In genomic region chr17:683040-683439, GRCh38 we compare ENCODE assay signal across 24 cellular contexts. TPM values are rescaled to one million over a fixed set of nuclear protein-coding genes. Genes with fewer than 3 reads are reported as not detected.
A peak's percentile ranks its signal among the peaks of the same experiment; 100 is the strongest.
DNase-seq lines count a peak whose midpoint lies in the region; ATAC-seq and TF ChIP-seq lines count a peak whose summit lies in the region.
"Had no signal": no experiment of that assay in that cellular context is flagged by ENCODE, and none has a peak within 500 bp of the region (broad histone marks: within the 10 kb centered on the region; RNA-seq: fewer than 3 reads in every experiment).

No MANE protein-coding gene starts in this region.

- H3K36me3 ChIP-seq in BLaER1 (peaks cover 57% of the 10 kb centered on the region), GM23338 (ENCODE audit: insufficient read depth) (no peaks in the 10 kb centered on the region), brain microvascular endothelial cell (replicated peaks) (no peaks in the 10 kb centered on the region), A673 (ENCODE audit: insufficient read depth, low read length, poor library complexity, severe bottlenecking) (no peaks in the 10 kb centered on the region)
- H3K36me3 ChIP-seq: pancreas, uterus had no signal

- CTCF ChIA-PET in A673 (lab: Charles Lee): no interaction called here

- POLR2A ChIA-PET in A673 (lab: Charles Lee; ENCODE audit: low non-redundant PET): no interaction called here

- intact Hi-C loops in A673 (cut with micrococcal nuclease; ENCODE audit: unreplicated experiment): no loop called here

- H3K4me2 ChIP-seq in BLaER1: peak overlapping the region; percentile 22
- H3K4me2 ChIP-seq in GM23338: no peak overlapping the region

- no peaks in the 10 kb centered on the region for H3K79me2 ChIP-seq in GM23338 (replicated peaks; ENCODE audit: insufficient read depth)

- H3K4me3 Mint-ChIP-seq in GM23338 (no peak overlapping the region), nephron progenitor cell (no peak overlapping the region)
- H3K4me3 Mint-ChIP-seq: activated CD8-positive, alpha-beta memory T cell treated with anti-CD3 and anti-CD28 coated beads, Interleukin-2, amount 10 ng/mL, durations not matched to agents 7 days and 5 days; activated T-helper 1 cell treated with anti-CD3 and anti-CD28 coated beads, Interleukin-12 subunit alpha, Interleukin-12 subunit beta, Interleukin-2, Interleukin-4 antibody, amounts not matched to agents 30 ng/mL and 10 ng/mL and 1 ng/mL, durations not matched to agents 14 hours and 24 hours and 36 hours; immature natural killer cell; nephron had no signal

- H3K9me2 ChIP-seq in GM23338 (ENCODE audit: insufficient read depth): no peaks in the 10 kb centered on the region

- H3K27ac ChIP-seq in BLaER1: no peak overlapping the region
- H3K27ac ChIP-seq in GM23338 (ENCODE audit: low read depth): no peak overlapping the region
- H3K27ac ChIP-seq in brain microvascular endothelial cell: peak overlapping the region; percentile 73
- H3K27ac ChIP-seq in A673 (ENCODE audit: low read depth, low read length, poor library complexity, severe bottlenecking): no peak overlapping the region
- H3K27ac ChIP-seq: epithelial cell of prostate, pancreas, uterus, VCaP had no signal

- ATAC-seq in GM23338: no peak
- ATAC-seq: activated CD8-positive, alpha-beta memory T cell treated with anti-CD3 and anti-CD28 coated beads, Interleukin-2, amount 10 ng/mL, durations not matched to agents 7 days and 5 days; left cardiac atrium; pancreas had no signal

- H3K4me3 ChIP-seq in BLaER1 (no peak overlapping the region), GM23338 (no peak overlapping the region), brain microvascular endothelial cell (ENCODE audit: low read depth, low read length) (no peak overlapping the region), A673 (ENCODE audit: low read depth, low read length, poor library complexity, severe bottlenecking) (no peak overlapping the region)
- H3K4me3 ChIP-seq: lung, pancreas, uterus had no signal

- H3K27me3 ChIP-seq in BLaER1 (no peaks in the 10 kb centered on the region), GM23338 (ENCODE audit: insufficient read depth) (no peaks in the 10 kb centered on the region), brain microvascular endothelial cell (replicated peaks) (no peaks in the 10 kb centered on the region), A673 (replicated peaks; ENCODE audit: insufficient read depth, low read depth, low read length, poor library complexity) (no peaks in the 10 kb centered on the region)
- H3K27me3 ChIP-seq: pancreas, uterus had no signal

- no peaks in the 10 kb centered on the region for H3F3A ChIP-seq in GM23338 (replicated peaks; ENCODE audit: low read depth)

- no peak for TF ChIP-seq CTCF in GM23338 (conservative IDR thresholded peaks at IDR 0.05; ENCODE audit: low read depth in 2 of 2)
- no peak for TF ChIP-seq CTCF in brain microvascular endothelial cell (IDR thresholded peaks at IDR 0.05; ENCODE audit: low read depth, low read length, missing control alignments)
- TF ChIP-seq CTCF in nephron progenitor cell (IDR thresholded peaks at IDR 0.05): no peak
- no peak for TF ChIP-seq CTCF in A673 (conservative IDR thresholded peaks at IDR 0.05; ENCODE audit: low read depth, low read length)

- H3K27ac Mint-ChIP-seq in GM23338 (peak overlapping the region; percentile 80), nephron progenitor cell (peak overlapping the region; percentile 91)
- H3K27ac Mint-ChIP-seq: activated CD8-positive, alpha-beta memory T cell treated with anti-CD3 and anti-CD28 coated beads, Interleukin-2, amount 10 ng/mL, durations not matched to agents 7 days and 5 days; nephron had no signal

- no peak overlapping the region for H2AFZ ChIP-seq in GM23338

- H3K4me1 ChIP-seq in BLaER1 (peaks cover 23% of the 10 kb centered on the region), GM23338 (ENCODE audit: insufficient read depth) (no peaks in the 10 kb centered on the region), A673 (ENCODE audit: insufficient read depth, low read length, poor library complexity, severe bottlenecking) (peaks cover 14% of the 10 kb centered on the region)
- H3K4me1 ChIP-seq: pancreas, uterus had no signal

- H3K9ac ChIP-seq in BLaER1: no peak overlapping the region

- DNase-seq in GM23338 (ENCODE audit: low spot score): no peak
- DNase-seq in brain microvascular endothelial cell: no peak
- no peak for DNase-seq in nephron progenitor cell
- no peak for DNase-seq in activated CD4-positive, alpha-beta T cell treated with anti-CD3 and anti-CD28 coated beads for 1 hour
- DNase-seq in NCI-H2107 treated with DMSO at 0.1 percent for 48 hours (lab: John Stamatoyannopoulos, UW; ENCODE audit: unreplicated experiment): no peak
- DNase-seq in A673 (ENCODE audit: low spot score): no peak
- DNase-seq: activated CD4-positive, alpha-beta T cell treated with anti-CD3 and anti-CD28 coated beads for 48 hours; activated CD8-positive, alpha-beta memory T cell treated with anti-CD3 and anti-CD28 coated beads, Interleukin-2, amount 10 ng/mL, durations not matched to agents 7 days and 5 days; activated naive CD4-positive, alpha-beta T cell treated with Interleukin-2 at 50 U/mL for 16 hours; hypothalamus; immature natural killer cell; left cardiac atrium; NCI-H1092; NCI-H1694; NCI-H2171; pancreas; retina; uterus had no signal

- 0 out of 2 replicates have a peak, but pooled peaks cover 6% of the 10 kb centered on the region for H3K9me3 ChIP-seq in BLaER1
- no peaks in the 10 kb centered on the region for H3K9me3 ChIP-seq in A673 (ENCODE audit: low read depth, low read length, poor library complexity, severe bottlenecking)
- H3K9me3 ChIP-seq: pancreas, uterus had no signal

- in situ Hi-C loops in brain microvascular endothelial cell (cut with HindIII; ENCODE audit: low pct_ligation_motif_present, low sequenced_read_pairs): no loop called here

- H3K27me3 Mint-ChIP-seq in GM23338 (ENCODE audit: insufficient read depth, low read depth, poor library complexity) (no peaks in the 10 kb centered on the region), nephron progenitor cell (ENCODE audit: low read depth, poor library complexity) (no peaks in the 10 kb centered on the region)
- H3K27me3 Mint-ChIP-seq: activated CD8-positive, alpha-beta memory T cell treated with anti-CD3 and anti-CD28 coated beads, Interleukin-2, amount 10 ng/mL, durations not matched to agents 7 days and 5 days had no signal

- H3K9me3 Mint-ChIP-seq in GM23338 (no peaks in the 10 kb centered on the region), nephron progenitor cell (peaks cover 14% of the 10 kb centered on the region)
- H3K9me3 Mint-ChIP-seq: activated T-helper 1 cell treated with anti-CD3 and anti-CD28 coated beads, Interleukin-12 subunit alpha, Interleukin-12 subunit beta, Interleukin-2, Interleukin-4 antibody, amounts not matched to agents 30 ng/mL and 10 ng/mL and 1 ng/mL, durations not matched to agents 14 hours and 24 hours and 36 hours; immature natural killer cell; nephron had no signal

- H4K20me1 ChIP-seq in BLaER1 (peaks cover 12% of the 10 kb centered on the region; the same call in 1 of the 2 replicates), GM23338 (replicated peaks; ENCODE audit: insufficient read depth) (no peaks in the 10 kb centered on the region)

- H3K4me1 Mint-ChIP-seq in GM23338 (peaks cover 12% of the 10 kb centered on the region; the same call in 2 of the 3 replicates), nephron progenitor cell (peaks cover 5% of the 10 kb centered on the region)

- BruUV-seq in A673 (replicated peaks; lab: Mats Ljungman, UMichigan): no TSS peak

- no peaks in the 10 kb centered on the region; the same call in 2 of the 3 replicates for H3K36me3 Mint-ChIP-seq in GM23338 (ENCODE audit: low read depth)
- peaks cover 79% of the 10 kb centered on the region for H3K36me3 Mint-ChIP-seq in nephron progenitor cell (ENCODE audit: low read depth)

TF ChIP-seq in GM23338, 12 proteins besides CTCF, POLR2A, EP300 and RAD21 (continues in another document):
- TF ChIP-seq REST (IDR thresholded peaks at IDR 0.05; ENCODE audit: unreplicated experiment) (no peak), NANOG (IDR thresholded peaks at IDR 0.05; ENCODE audit: borderline replicate concordance) (no peak), CREB1 (CRISPR knock-in tag; IDR thresholded peaks at IDR 0.05; ENCODE audit: low read depth) (no peak), ZNF331 (CRISPR knock-in tag; IDR thresholded peaks at IDR 0.05; ENCODE audit: low read depth) (no peak), JUNB (IDR thresholded peaks at IDR 0.05; ENCODE audit: unreplicated experiment) (no peak), EZH2 (IDR thresholded peaks at IDR 0.05; ENCODE audit: low read depth, unreplicated experiment) (no peak), EZH2phosphoT487 (IDR thresholded peaks at IDR 0.05; ENCODE audit: unreplicated experiment) (no peak)

RNA-seq across cellular contexts. Expression of gene VPS53, which starts 31.6 kb away (rescaled TPM):
- total RNA-seq in GM23338 (2014; rRNA removed; shearing (Covaris generic)): 21.1 and 26.0 TPM in 2 replicates
- 10.0 and 11.6 TPM in 2 replicates for polyA plus RNA-seq in GM23338 (2016; fragmentation: Nextera tagmentation; extraction: Ambion mirVana)
- 80.0 and 92.3 TPM in 2 replicates for total RNA-seq in A673 (2021)

RNA-seq across cellular contexts. Expression of gene TLCD3A, which starts 49.4 kb away (rescaled TPM):
- total RNA-seq in GM23338 (2014; rRNA removed; shearing (Covaris generic)): 14.5 and 21.1 TPM in 2 replicates
- polyA plus RNA-seq in GM23338 (2016; fragmentation: Nextera tagmentation; extraction: Ambion mirVana): 10.3 and 11.4 TPM in 2 replicates
- total RNA-seq in A673 (2021): 38.7 and 49.2 TPM in 2 replicates
